ENCODE assay signal across 1 cellular context in the genomic region with DNA sequence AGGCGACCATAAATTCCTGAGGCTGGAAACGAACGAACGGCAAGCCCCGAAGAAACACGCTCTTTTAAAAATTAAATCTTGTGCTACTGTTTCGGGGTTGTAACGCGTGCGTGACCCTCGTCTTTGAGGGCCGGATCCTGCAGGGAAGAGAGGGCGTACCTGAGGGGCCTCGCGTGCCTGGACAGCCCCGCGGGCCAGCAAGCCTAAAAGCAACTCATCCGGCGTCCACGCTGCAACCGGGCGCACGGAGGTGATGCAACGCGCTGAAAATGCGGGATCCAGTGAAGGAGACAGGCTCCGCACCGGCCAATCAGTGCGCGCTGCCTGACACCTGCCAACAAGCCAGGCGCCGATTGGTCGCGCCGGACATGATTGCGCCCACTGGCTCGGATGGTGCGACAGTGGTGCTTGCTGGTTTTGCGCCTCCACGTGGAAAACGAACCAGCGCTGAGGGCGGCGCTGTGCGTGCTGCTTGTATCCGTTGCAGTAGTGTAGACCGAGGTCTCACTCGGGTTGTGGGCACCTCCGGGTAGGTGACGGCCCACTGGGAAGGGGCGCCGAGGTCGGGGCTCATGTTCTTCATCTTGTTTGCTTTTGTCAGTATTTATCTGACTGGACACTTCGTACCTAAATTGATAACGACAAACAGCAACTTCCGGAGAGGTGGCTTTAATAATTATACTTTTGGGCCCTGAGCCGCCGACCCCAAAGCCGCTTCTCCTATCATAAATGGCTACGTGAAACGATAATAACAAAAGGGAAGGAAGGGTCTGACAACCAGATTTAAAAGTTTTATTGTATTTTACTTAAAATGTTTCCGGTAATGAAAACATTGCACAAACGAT.
TF ChIP-seq lines count a peak whose summit lies in the region.

A gene (minus strand): TSS at position 246 of the 845 bp plus-strand sequence. CDS start 4,278 bp downstream, outside the sequence.

TF ChIP-seq in HEK293, 187 proteins besides CTCF, POLR2A, EP300 and RAD21 (continued from another document):
- TF ChIP-seq, protein P1, sequence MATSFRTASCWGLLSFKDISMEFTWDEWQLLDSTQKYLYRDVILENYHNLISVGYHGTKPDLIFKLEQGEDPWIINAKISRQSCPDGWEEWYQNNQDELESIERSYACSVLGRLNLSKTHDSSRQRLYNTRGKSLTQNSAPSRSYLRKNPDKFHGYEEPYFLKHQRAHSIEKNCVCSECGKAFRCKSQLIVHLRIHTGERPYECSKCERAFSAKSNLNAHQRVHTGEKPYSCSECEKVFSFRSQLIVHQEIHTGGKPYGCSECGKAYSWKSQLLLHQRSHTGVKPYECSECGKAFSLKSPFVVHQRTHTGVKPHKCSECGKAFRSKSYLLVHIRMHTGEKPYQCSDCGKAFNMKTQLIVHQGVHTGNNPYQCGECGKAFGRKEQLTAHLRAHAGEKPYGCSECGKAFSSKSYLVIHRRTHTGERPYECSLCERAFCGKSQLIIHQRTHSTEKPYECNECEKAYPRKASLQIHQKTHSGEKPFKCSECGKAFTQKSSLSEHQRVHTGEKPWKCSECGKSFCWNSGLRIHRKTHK (tag by site-specific recombination; IDR thresholded peaks at IDR 0.05) = no peak
- TF ChIP-seq ZNF777 (tag by site-specific recombination; IDR thresholded peaks at IDR 0.05; ENCODE audit: borderline replicate concordance) (no peak), ZNF423 (tag by site-specific recombination; IDR thresholded peaks at IDR 0.05) (no peak), ZFP37 (tag by site-specific recombination; IDR thresholded peaks at IDR 0.05) (no peak; the same call in 1 of the 2 replicates), PRDM1 (tag by site-specific recombination; IDR thresholded peaks at IDR 0.05) (no peak), ZNF23 (tag by site-specific recombination; IDR thresholded peaks at IDR 0.05; ENCODE audit: borderline replicate concordance) (no peak), ZNF16 (tag by site-specific recombination; IDR thresholded peaks at IDR 0.05; ENCODE audit: low read depth) (no peak), ZNF114 (tag by site-specific recombination; IDR thresholded peaks at IDR 0.05) (no peak), RBAK (tag by site-specific recombination; IDR thresholded peaks at IDR 0.05) (no peak), ZNF558 (tag by site-specific recombination; IDR thresholded peaks at IDR 0.05) (no peak)
- TF ChIP-seq, protein P2, sequence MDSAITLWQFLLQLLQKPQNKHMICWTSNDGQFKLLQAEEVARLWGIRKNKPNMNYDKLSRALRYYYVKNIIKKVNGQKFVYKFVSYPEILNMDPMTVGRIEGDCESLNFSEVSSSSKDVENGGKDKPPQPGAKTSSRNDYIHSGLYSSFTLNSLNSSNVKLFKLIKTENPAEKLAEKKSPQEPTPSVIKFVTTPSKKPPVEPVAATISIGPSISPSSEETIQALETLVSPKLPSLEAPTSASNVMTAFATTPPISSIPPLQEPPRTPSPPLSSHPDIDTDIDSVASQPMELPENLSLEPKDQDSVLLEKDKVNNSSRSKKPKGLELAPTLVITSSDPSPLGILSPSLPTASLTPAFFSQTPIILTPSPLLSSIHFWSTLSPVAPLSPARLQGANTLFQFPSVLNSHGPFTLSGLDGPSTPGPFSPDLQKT (IDR thresholded peaks at IDR 0.05; ENCODE audit: borderline replicate concordance, low read depth, low read length) = no peak
- TF ChIP-seq, protein P3, sequence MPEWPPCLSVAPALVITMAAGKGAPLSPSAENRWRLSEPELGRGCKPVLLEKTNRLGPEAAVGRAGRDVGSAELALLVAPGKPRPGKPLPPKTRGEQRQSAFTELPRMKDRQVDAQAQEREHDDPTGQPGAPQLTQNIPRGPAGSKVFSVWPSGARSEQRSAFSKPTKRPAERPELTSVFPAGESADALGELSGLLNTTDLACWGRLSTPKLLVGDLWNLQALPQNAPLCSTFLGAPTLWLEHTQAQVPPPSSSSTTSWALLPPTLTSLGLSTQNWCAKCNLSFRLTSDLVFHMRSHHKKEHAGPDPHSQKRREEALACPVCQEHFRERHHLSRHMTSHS (tag by site-specific recombination; IDR thresholded peaks at IDR 0.05) = no peak
TF ChIP-seq in HEK293: peak in this region for 40.
